In genomic region chr15:43330780-43331086, GRCh38 we compare ENCODE assay signal across 8 cellular contexts. TPM values are rescaled to one million over a fixed set of nuclear protein-coding genes. Genes with fewer than 3 reads are reported as not detected.
A peak's percentile ranks its signal among the peaks of the same experiment; 100 is the strongest.
DNase-seq lines count a peak whose midpoint lies in the region; ATAC-seq, FAIRE-seq and TF ChIP-seq lines count a peak whose summit lies in the region.

No MANE protein-coding gene starts in this region.

- peaks cover 31% of the 10 kb centered on the region for H3K4me1 Mint-ChIP-seq in stimulated activated memory B cell treated with anti-CD40 and anti-IgM and Interleukin-4, amounts not matched to agents 10 μg/mL and 1 μg/mL and 100 μg/mL, for 72 hours

- H3K27ac ChIP-seq in HCT116 (ENCODE audit: low read depth, low read length) (peak overlapping the region; percentile 65; the same call in 1 of the 2 replicates), SJCRH30 (peak overlapping the region; percentile 91), foreskin keratinocyte (peak overlapping the region; percentile 74)

- peaks cover 25% of the 10 kb centered on the region for H3K36me3 Mint-ChIP-seq in stimulated activated memory B cell treated with anti-CD40 and anti-IgM and Interleukin-4, amounts not matched to agents 10 μg/mL and 1 μg/mL and 100 μg/mL, for 72 hours

- POLR2A ChIA-PET in HCT116 (lab: Charles Lee), result no interaction called here

- H3K36me3 ChIP-seq in HCT116 (ENCODE audit: control insufficient read depth in 1 of 2, insufficient read depth in 2 of 2, low read length in 2 of 2) (no peaks in the 10 kb centered on the region), SJCRH30 (peaks cover 26% of the 10 kb centered on the region)

- TF ChIP-seq RAD21 in HCT116 (IDR thresholded peaks at IDR 0.05; ENCODE audit: low read depth), result no peak

- H4K20me1 ChIP-seq in HCT116 (ENCODE audit: insufficient read depth), result no peaks in the 10 kb centered on the region

- TF ChIP-seq POLR2A in GM12891 (IDR thresholded peaks at IDR 0.05; ENCODE audit: low read depth, low read length) (no peak), HCT116 (IDR thresholded peaks at IDR 0.05; ENCODE audit: borderline replicate concordance, extremely low read depth, insufficient read depth, insufficient read length) (no peak)

- peak overlapping the region; percentile 67 for H3K9ac ChIP-seq in HCT116 (ENCODE audit: low read length)

- H3K9me3 Mint-ChIP-seq in stimulated activated memory B cell treated with anti-CD40 and anti-IgM and Interleukin-4, amounts not matched to agents 10 μg/mL and 1 μg/mL and 100 μg/mL, for 72 hours, result no peaks in the 10 kb centered on the region

- intact Hi-C loops in HCT116 (cut with micrococcal nuclease), result no loop called here

- H3K27me3 Mint-ChIP-seq in stimulated activated memory B cell treated with anti-CD40 and anti-IgM and Interleukin-4, amounts not matched to agents 10 μg/mL and 1 μg/mL and 100 μg/mL, for 72 hours, result no peaks in the 10 kb centered on the region

- RAD21 ChIA-PET in HCT116 (lab: Charles Lee; ENCODE audit: low non-redundant PET in 1 of 2, low total read pairs in 2 of 2, uncharacterized antibody in 2 of 2, unreplicated experiment in 2 of 2), result no interaction called here

- peak overlapping the region; percentile 61 for H3K4me2 ChIP-seq in HCT116 (ENCODE audit: low read length)

- ATAC-seq in HCT116 (peak; percentile 36; the same call in 1 of the 2 replicates), foreskin keratinocyte (no peak)
- ATAC-seq in stimulated activated memory B cell treated with anti-CD40 and anti-IgM and Interleukin-4, amounts not matched to agents 10 μg/mL and 1 μg/mL and 100 μg/mL, for 72 hours, result peak; percentile 42

- H3K9me2 ChIP-seq in HCT116 (ENCODE audit: insufficient read depth), result no peaks in the 10 kb centered on the region

- no peak overlapping the region for H2AFZ ChIP-seq in HCT116 (ENCODE audit: low read depth, low read length, poor library complexity, severe bottlenecking)

- TSS peak; percentile 92 for BruUV-seq in HCT116 (replicated peaks; lab: Mats Ljungman, UMichigan)

- TF ChIP-seq CTCF in HCT116 (IDR thresholded peaks at IDR 0.05 in 2 of 3, conservative IDR thresholded peaks at IDR 0.05 in 1 of 3; ENCODE audit: borderline replicate concordance in 1 of 3, insufficient read depth in 1 of 3, low read depth in 2 of 3, low read length in 2 of 3) (no peak), foreskin keratinocyte (conservative IDR thresholded peaks at IDR 0.05) (no peak)

- H3K4me1 ChIP-seq in HCT116 (ENCODE audit: control insufficient read depth in 1 of 2, insufficient read depth in 2 of 2, low read length in 2 of 2) (peaks cover 4 to 14% of the 10 kb centered on the region in 2 experiments; a peak in 3 of 4 replicates), SJCRH30 (no peaks in the 10 kb centered on the region), foreskin keratinocyte (no peaks in the 10 kb centered on the region)

- peaks cover 10% of the 10 kb centered on the region; the same call in 1 of the 2 replicates for H3K79me2 ChIP-seq in HCT116 (ENCODE audit: insufficient read depth, low read length)

- peak overlapping the region; percentile 94 for H3K4me3 Mint-ChIP-seq in stimulated activated memory B cell treated with anti-CD40 and anti-IgM and Interleukin-4, amounts not matched to agents 10 μg/mL and 1 μg/mL and 100 μg/mL, for 72 hours

- peak overlapping the region; percentile 96 for H3K27ac Mint-ChIP-seq in stimulated activated memory B cell treated with anti-CD40 and anti-IgM and Interleukin-4, amounts not matched to agents 10 μg/mL and 1 μg/mL and 100 μg/mL, for 72 hours

- CTCF ChIA-PET in HCT116 (lab: Charles Lee), result no interaction called here

- H3K9me3 ChIP-seq in HCT116 (ENCODE audit: control insufficient read depth in 1 of 2, insufficient read depth in 1 of 2, low read depth in 1 of 2, low read length in 2 of 2) (no peaks in the 10 kb centered on the region), SJCRH30 (replicated peaks) (no peaks in the 10 kb centered on the region)

- DNase-seq in GM12891 (ENCODE audit: insufficient read length, low spot score), result peak; percentile 7
- DNase-seq in HCT116 (ENCODE audit: low read depth, low spot score), result no peak
- no peak for DNase-seq in SJCRH30
- DNase-seq in foreskin keratinocyte, result no peak
- no peak for DNase-seq in cortex of kidney (lab: John Stamatoyannopoulos, UW)
- DNase-seq in NCI-H1930 (lab: John Stamatoyannopoulos, UW), result no peak
- no peak for DNase-seq in DMS79 treated with DMSO at 0.1 percent for 48 hours (lab: John Stamatoyannopoulos, UW)

- no peaks in the 10 kb centered on the region for H3K27me3 ChIP-seq in HCT116 (ENCODE audit: insufficient read depth, low read length)
- no peaks in the 10 kb centered on the region for H3K27me3 ChIP-seq in SJCRH30
- no peaks in the 10 kb centered on the region for H3K27me3 ChIP-seq in foreskin keratinocyte

- FAIRE-seq in GM12891 (lab: Jason Lieb, UNC), result no peak

- H3K4me3 ChIP-seq in HCT116 (replicated peaks in 1 of 2; ENCODE audit: low read depth in 1 of 2, low read length in 2 of 2) (peak overlapping the region; percentile 64 to 70), SJCRH30 (peak overlapping the region; percentile 81)

TF ChIP-seq in GM12891, 5 proteins besides CTCF, POLR2A, EP300 and RAD21:
- TF ChIP-seq PAX5 (IDR thresholded peaks at IDR 0.05; ENCODE audit: insufficient read depth, low read length, severe bottlenecking) (no peak), POU2F2 (IDR thresholded peaks at IDR 0.05; ENCODE audit: low read depth, low read length) (no peak), POLR2AphosphoS5 (IDR thresholded peaks at IDR 0.05; ENCODE audit: low read depth, low read length) (no peak), SPI1 (IDR thresholded peaks at IDR 0.05; ENCODE audit: low read depth, low read length) (no peak)

TF ChIP-seq in HCT116, 20 proteins besides CTCF, POLR2A, EP300 and RAD21 (continues in another document):
- TF ChIP-seq SRF (IDR thresholded peaks at IDR 0.05; ENCODE audit: low read depth) (no peak), CEBPB (IDR thresholded peaks at IDR 0.05; ENCODE audit: low read depth) (no peak), MAX (IDR thresholded peaks at IDR 0.05) (no peak), SP1 (IDR thresholded peaks at IDR 0.05; ENCODE audit: low read depth) (no peak), TCF7L2 (IDR thresholded peaks at IDR 0.05; ENCODE audit: borderline replicate concordance, extremely low read depth, insufficient read depth, insufficient read length) (no peak), FOSL1 (IDR thresholded peaks at IDR 0.05; ENCODE audit: low read depth) (no peak), ZBTB33 (IDR thresholded peaks at IDR 0.05; ENCODE audit: extremely low read depth, insufficient replicate concordance, low read length) (no peak), EZH2 (IDR thresholded peaks at IDR 0.05) (no peak), ZFX (IDR thresholded peaks at IDR 0.05) (no peak), CBX3 (IDR thresholded peaks at IDR 0.05; ENCODE audit: low read depth) (no peak)

RNA-seq across cellular contexts. Expression of gene LCMT2, which starts 0.4 kb away (rescaled TPM):
- polyA plus RNA-seq in GM12891 (2012; ENCODE audit: low read depth, missing spikeins), result 3.4 TPM
- total RNA-seq in HCT116 (2021; ENCODE audit: unreplicated experiment) (4.7 TPM), foreskin keratinocyte (10.3 and 11.1 TPM in 2 replicates)
- 2.3 and 3.7 TPM in 2 replicates for polyA plus RNA-seq in HCT116 (2012)
- total RNA-seq in SJCRH30 (2014; rRNA removed; shearing (Covaris generic)), result 17.4 and 18.5 TPM in 2 replicates
- 5.8 and 7.6 TPM in 2 replicates for polyA plus RNA-seq in foreskin keratinocyte

RNA-seq across cellular contexts. Expression of gene TGM7, which starts 28.7 kb away (rescaled TPM):
- not detected for polyA plus RNA-seq in GM12891 (2012; ENCODE audit: low read depth, missing spikeins)
- total RNA-seq in HCT116 (2021; ENCODE audit: unreplicated experiment) (not detected), foreskin keratinocyte (not detected in 2 replicates)
- not detected in 2 replicates for polyA plus RNA-seq in HCT116 (2012)
- total RNA-seq in SJCRH30 (2014; rRNA removed; shearing (Covaris generic)), result not detected in 2 replicates
- polyA plus RNA-seq in foreskin keratinocyte, result not detected in 2 replicates

RNA-seq across cellular contexts. Expression of gene ZSCAN29, which starts 40.1 kb away (rescaled TPM):
- polyA plus RNA-seq in GM12891 (2012; ENCODE audit: low read depth, missing spikeins), result 7.2 TPM
- total RNA-seq in HCT116 (2021; ENCODE audit: unreplicated experiment), result 27.3 TPM
- polyA plus RNA-seq in HCT116 (2012), result 10.0 and 13.2 TPM in 2 replicates
- total RNA-seq in SJCRH30 (2014; rRNA removed; shearing (Covaris generic)), result 27.8 and 30.8 TPM in 2 replicates
- total RNA-seq in foreskin keratinocyte, result 23.4 and 23.9 TPM in 2 replicates
- polyA plus RNA-seq in foreskin keratinocyte, result 2.9 and 3.9 TPM in 2 replicates

RNA-seq across cellular contexts. Expression of gene TUBGCP4, which starts 40.2 kb away (rescaled TPM):
- polyA plus RNA-seq in GM12891 (2012; ENCODE audit: low read depth, missing spikeins), result 10.0 TPM
- total RNA-seq in HCT116 (2021; ENCODE audit: unreplicated experiment) (38.6 TPM), foreskin keratinocyte (22.4 and 23.0 TPM in 2 replicates)
- polyA plus RNA-seq in HCT116 (2012), result 12.2 and 15.0 TPM in 2 replicates
- 16.2 and 20.3 TPM in 2 replicates for total RNA-seq in SJCRH30 (2014; rRNA removed; shearing (Covaris generic))
- polyA plus RNA-seq in foreskin keratinocyte, result 10.3 and 12.0 TPM in 2 replicates
